ENCODE assay signal across 28 cellular contexts in genomic region chr14:55586411-55586810, GRCh38. TPM values are rescaled to one million over a fixed set of nuclear protein-coding genes. Genes with fewer than 3 reads are reported as not detected.
DNase-seq lines count a peak whose midpoint lies in the region; ATAC-seq, FAIRE-seq and TF ChIP-seq lines count a peak whose summit lies in the region.
"Had no signal": no experiment of that assay in that cellular context is flagged by ENCODE, and none has a peak within 500 bp of the region (broad histone marks: within the 10 kb centered on the region; RNA-seq: fewer than 3 reads in every experiment).

No MANE protein-coding gene starts in this region.

- peak overlapping the region; percentile 7; the same call in 1 of the 2 replicates for H3K27ac ChIP-seq in ACC112 (ENCODE audit: low read depth, low read length)

- H3K27ac Mint-ChIP-seq in WTC11 (peak overlapping the region; percentile 73), nephron (peak overlapping the region in 2 of 3 experiments; percentile 16 to 32)
- H3K27ac Mint-ChIP-seq: activated CD4-positive, alpha-beta memory T cell treated with anti-CD3 and anti-CD28 coated beads, Interleukin-2, amount 10 ng/mL, durations not matched to agents 7 days and 5 days; activated naive CD4-positive, alpha-beta T cell treated with anti-CD3 and anti-CD28 coated beads for 36 hours had no signal

- H3K4me3 Mint-ChIP-seq in WTC11: no peak overlapping the region
- H3K4me3 Mint-ChIP-seq in nephron: peak overlapping the region in 1 of 3 experiments; percentile 38
- H3K4me3 Mint-ChIP-seq: activated CD4-positive, alpha-beta memory T cell treated with anti-CD3 and anti-CD28 coated beads, Interleukin-2, amount 10 ng/mL, durations not matched to agents 7 days and 5 days; activated naive CD4-positive, alpha-beta T cell treated with anti-CD3 and anti-CD28 coated beads for 36 hours had no signal

- H3K4me3 ChIP-seq in ACC112 (ENCODE audit: low read depth, low read length): no peak overlapping the region
- H3K4me3 ChIP-seq: ascending aorta, thoracic aorta had no signal

- TF ChIP-seq CTCF in WTC11 (IDR thresholded peaks at IDR 0.05) (no peak), nephron (IDR thresholded peaks at IDR 0.05; ENCODE audit: unreplicated experiment in 3 of 3) (no peak), omental fat pad (IDR thresholded peaks at IDR 0.05) (no peak)

- H3K36me3 Mint-ChIP-seq in WTC11 (no peaks in the 10 kb centered on the region), nephron (ENCODE audit: low read depth) (no peaks in the 10 kb centered on the region)

- H3K79me2 ChIP-seq in ACC112 (ENCODE audit: control insufficient read depth, insufficient read depth, low read length, unreplicated experiment): peaks cover 97% of the 10 kb centered on the region

- FAIRE-seq in GM19239 (lab: Jason Lieb, UNC): peak; percentile 18
- FAIRE-seq: small intestine had no signal

- H3K4me1 Mint-ChIP-seq in WTC11: peaks cover 42% of the 10 kb centered on the region
- peaks cover 37% of the 10 kb centered on the region for H3K4me1 Mint-ChIP-seq in nephron

- no peaks in the 10 kb centered on the region for H3K36me3 ChIP-seq in ACC112 (ENCODE audit: insufficient read depth, low read length)
- H3K36me3 ChIP-seq: ascending aorta, thoracic aorta had no signal

- H3K27me3 Mint-ChIP-seq in WTC11 (ENCODE audit: low read depth) (no peaks in the 10 kb centered on the region), nephron (ENCODE audit: low read depth) (no peaks in the 10 kb centered on the region)
- H3K27me3 Mint-ChIP-seq: activated CD4-positive, alpha-beta memory T cell treated with anti-CD3 and anti-CD28 coated beads, Interleukin-2, amount 10 ng/mL, durations not matched to agents 7 days and 5 days had no signal

- ATAC-seq in WTC11: no peak
- ATAC-seq in omental fat pad (ENCODE audit: low FRiP score): no peak
- no peak for ATAC-seq in GM19452 (IDR thresholded peaks at IDR 0.05; ENCODE audit: unreplicated experiment)
- ATAC-seq: left ventricle myocardium superior had no signal

- no peak for DNase-seq in GM19239 (ENCODE audit: insufficient read length, low spot score)
- no peak for DNase-seq in WTC11 (ENCODE audit: low spot score)
- no peak for DNase-seq in omental fat pad (ENCODE audit: low spot score)
- DNase-seq in NCI-H2196 treated with DMSO at 0.1 percent for 48 hours (lab: John Stamatoyannopoulos, UW; ENCODE audit: unreplicated experiment): no peak
- no peak for DNase-seq in GOT3 (lab: John Stamatoyannopoulos, UW)
- DNase-seq: activated CD4-positive, alpha-beta memory T cell treated with anti-CD3 and anti-CD28 coated beads, Interleukin-2, amount 10 ng/mL, durations not matched to agents 7 days and 5 days; activated CD4-positive, CD25-positive, alpha-beta regulatory T cell; activated naive CD4-positive, alpha-beta T cell treated with anti-CD3 and anti-CD28 coated beads for 36 hours; activated T-cell treated with anti-CD3 and anti-CD28 coated beads, Interleukin-2, amount 50 U/mL, for 1 hour; cerebellar nuclear complex; DMS79; hypothalamus; left ventricle myocardium superior; midbrain; NCI-H1092 treated with DMSO at 0.1 percent for 48 hours; NCI-H2029 treated with DMSO at 0.1 percent for 48 hours; NCI-H446; NK-92 treated with Interleukin-12 subunit alpha and Interleukin-12 subunit beta, amount 100 ng/mL, for 24 hours; small intestine; stimulated activated CD4-positive, alpha-beta T cell treated with anti-CD3 and anti-CD28 coated beads, Interleukin-2, amount 100 ng/mL, for 48 hours; stimulated activated naive CD4-positive, alpha-beta T cell; T1000 had no signal

- POLR2A ChIA-PET in WTC11 (lab: Charles Lee): interaction anchor here (0.6 kb wide), 1 partner anchor 164 kb away, joined by 3 read pairs; no protein-coding TSS in a partner anchor

- H2AFZ ChIP-seq in ACC112 (ENCODE audit: low read length, unreplicated experiment): no peak overlapping the region

- CTCF ChIA-PET in WTC11 (lab: Charles Lee): interaction anchor here (1.4 to 1.5 kb wide), 2 partner anchors 140 to 146 kb away, joined by 3 to 5 read pairs; partner anchors contain the start of gene TBPL2

- H3K4me1 ChIP-seq in ACC112 (ENCODE audit: control insufficient read depth, insufficient read depth, low read length, unreplicated experiment): peaks cover 72% of the 10 kb centered on the region

- H3K27me3 ChIP-seq in ACC112 (ENCODE audit: insufficient read depth, low read length): no peaks in the 10 kb centered on the region
- H3K27me3 ChIP-seq: ascending aorta, foreskin keratinocyte had no signal

- no peaks in the 10 kb centered on the region for H3K9me3 Mint-ChIP-seq in WTC11
- no peaks in the 10 kb centered on the region for H3K9me3 Mint-ChIP-seq in nephron
- H3K9me3 Mint-ChIP-seq: activated CD4-positive, alpha-beta memory T cell treated with anti-CD3 and anti-CD28 coated beads, Interleukin-2, amount 10 ng/mL, durations not matched to agents 7 days and 5 days; activated naive CD4-positive, alpha-beta T cell treated with anti-CD3 and anti-CD28 coated beads for 36 hours had no signal

TF ChIP-seq in WTC11, 78 proteins besides CTCF, POLR2A, EP300 and RAD21:
- TF ChIP-seq OVOL2 (CRISPR knock-in tag; IDR thresholded peaks at IDR 0.05; ENCODE audit: borderline replicate concordance): no peak
- TF ChIP-seq TP53 (CRISPR knock-in tag; IDR thresholded peaks at IDR 0.05): no peak
- TF ChIP-seq, protein P1, sequence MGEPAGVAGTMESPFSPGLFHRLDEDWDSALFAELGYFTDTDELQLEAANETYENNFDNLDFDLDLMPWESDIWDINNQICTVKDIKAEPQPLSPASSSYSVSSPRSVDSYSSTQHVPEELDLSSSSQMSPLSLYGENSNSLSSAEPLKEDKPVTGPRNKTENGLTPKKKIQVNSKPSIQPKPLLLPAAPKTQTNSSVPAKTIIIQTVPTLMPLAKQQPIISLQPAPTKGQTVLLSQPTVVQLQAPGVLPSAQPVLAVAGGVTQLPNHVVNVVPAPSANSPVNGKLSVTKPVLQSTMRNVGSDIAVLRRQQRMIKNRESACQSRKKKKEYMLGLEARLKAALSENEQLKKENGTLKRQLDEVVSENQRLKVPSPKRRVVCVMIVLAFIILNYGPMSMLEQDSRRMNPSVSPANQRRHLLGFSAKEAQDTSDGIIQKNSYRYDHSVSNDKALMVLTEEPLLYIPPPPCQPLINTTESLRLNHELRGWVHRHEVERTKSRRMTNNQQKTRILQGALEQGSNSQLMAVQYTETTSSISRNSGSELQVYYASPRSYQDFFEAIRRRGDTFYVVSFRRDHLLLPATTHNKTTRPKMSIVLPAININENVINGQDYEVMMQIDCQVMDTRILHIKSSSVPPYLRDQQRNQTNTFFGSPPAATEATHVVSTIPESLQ (CRISPR knock-in tag; IDR thresholded peaks at IDR 0.05): no peak
- TF ChIP-seq ZNF396 (CRISPR knock-in tag; IDR thresholded peaks at IDR 0.05; ENCODE audit: borderline replicate concordance): no peak
- no peak for TF ChIP-seq ZNF121 (CRISPR knock-in tag; IDR thresholded peaks at IDR 0.05)
- no peak for TF ChIP-seq IRF2 (CRISPR knock-in tag; IDR thresholded peaks at IDR 0.05; ENCODE audit: borderline replicate concordance, low read depth)
- no peak for TF ChIP-seq ERG (CRISPR knock-in tag; IDR thresholded peaks at IDR 0.05)
- no peak for TF ChIP-seq IRF1 (CRISPR knock-in tag; IDR thresholded peaks at IDR 0.05)
- no peak for TF ChIP-seq NR3C1 (CRISPR knock-in tag; conservative IDR thresholded peaks at IDR 0.05; ENCODE audit: low read depth)

RNA-seq across cellular contexts. Expression of gene KTN1, which starts 6.4 kb away (rescaled TPM):
- 122 to 125 TPM (median 123 TPM) in 3 replicates for total RNA-seq in WTC11 (2021)
- total RNA-seq in omental fat pad: 100 to 1,000 TPM; 114 to 165 (median 139) TPM
